In genomic region chr17:40509626-40510327, GRCh38 we compare ENCODE assay signal across 1 cellular context.
A peak's percentile ranks its signal among the peaks of the same experiment; 100 is the strongest.
TF ChIP-seq lines count a peak whose summit lies in the region.

No MANE protein-coding gene starts in this region.

TF ChIP-seq in A549, 52 proteins besides CTCF, POLR2A, EP300 and RAD21 (continued from another document):
- TF ChIP-seq BCL3 (IDR thresholded peaks at IDR 0.05) (no peak), NPAS2 (CRISPR knock-in tag; IDR thresholded peaks at IDR 0.05; ENCODE audit: borderline replicate concordance) (no peak), HDAC2 (IDR thresholded peaks at IDR 0.05) (no peak), EHF (CRISPR knock-in tag; IDR thresholded peaks at IDR 0.05) (0 out of 2 replicates have a peak, but pooled peaks have one; percentile 35), MYC (IDR thresholded peaks at IDR 0.05; ENCODE audit: borderline replicate concordance, low read length) (no peak), EHMT2 (IDR thresholded peaks at IDR 0.05; ENCODE audit: low read depth) (no peak), PHF8 (IDR thresholded peaks at IDR 0.05; ENCODE audit: borderline replicate concordance, low read depth) (no peak), ZNF302 (CRISPR knock-in tag; IDR thresholded peaks at IDR 0.05) (no peak), FOSL2 (IDR thresholded peaks at IDR 0.05) (no peak), FOSL2 (CRISPR knock-in tag; IDR thresholded peaks at IDR 0.05) (no peak), MAZ (IDR thresholded peaks at IDR 0.05; ENCODE audit: borderline replicate concordance, low read depth, low read length) (no peak), ESRRA (IDR thresholded peaks at IDR 0.05; ENCODE audit: borderline replicate concordance, low read length) (peak; percentile 77; the same call in 1 of the 2 replicates)
